Comparison of ENCODE assay signal across 24 cellular contexts in genomic region chr10:26588611-26589010, GRCh38.
DNase-seq lines count a peak whose midpoint lies in the region; ATAC-seq, FAIRE-seq and TF ChIP-seq lines count a peak whose summit lies in the region.
"Had no signal": no experiment of that assay in that cellular context is flagged by ENCODE, and none has a peak within 500 bp of the region (broad histone marks: within the 10 kb centered on the region; RNA-seq: fewer than 3 reads in every experiment).

No MANE protein-coding gene starts in this region.

- no peak overlapping the region for H3K9ac ChIP-seq in neuronal stem cell (ENCODE audit: low read depth, low read length, poor library complexity)
- H3K9ac ChIP-seq: BLaER1 treated with 17β-estradiol and CSF1 and Interleukin-3, amounts not matched to agents 10 nM and 100 nM had no signal

- peaks cover 3% of the 10 kb centered on the region for H3K79me1 ChIP-seq in neuronal stem cell (ENCODE audit: low read depth, low read length)

- H3K18ac ChIP-seq in neuronal stem cell (ENCODE audit: low read length): no peak overlapping the region

- no peak overlapping the region for H2BK15ac ChIP-seq in neuronal stem cell (ENCODE audit: low read length)

- H3K36me3 ChIP-seq in bronchial epithelial cell (ENCODE audit: control insufficient read depth, insufficient read depth, low read length) (no peaks in the 10 kb centered on the region), neuronal stem cell (replicated peaks in 1 of 2; ENCODE audit: control insufficient read depth in 2 of 2, insufficient read depth in 2 of 2, low read length in 2 of 2) (no peaks in the 10 kb centered on the region), upper lobe of right lung (no peaks in the 10 kb centered on the region)

- H2AFZ ChIP-seq in neuronal stem cell (ENCODE audit: low read length): no peak overlapping the region

- H3K4me1 ChIP-seq in neuronal stem cell (ENCODE audit: control insufficient read depth in 2 of 2, insufficient read depth in 1 of 2, low read depth in 1 of 2, low read length in 2 of 2) (no peaks in the 10 kb centered on the region), upper lobe of right lung (no peaks in the 10 kb centered on the region)
- H3K4me1 ChIP-seq: A549; BLaER1 treated with 17β-estradiol and CSF1 and Interleukin-3, amounts not matched to agents 10 nM and 100 nM; Caco-2 had no signal

- FAIRE-seq in bronchial epithelial cell (lab: Jason Lieb, UNC): peak; percentile 68

- no peak overlapping the region for H3K4ac ChIP-seq in neuronal stem cell (ENCODE audit: low read length)

- ATAC-seq in Right ventricle myocardium inferior (no peak), left ventricle myocardium superior (no peak), upper lobe of right lung (peak; percentile 13), GM18505 (IDR thresholded peaks at IDR 0.05; ENCODE audit: unreplicated experiment) (no peak)
- ATAC-seq: CD8-positive, alpha-beta T cell; GM12878 had no signal

- H4K8ac ChIP-seq in neuronal stem cell (ENCODE audit: low read depth, low read length): no peak overlapping the region

- intact Hi-C loops in Right ventricle myocardium inferior (cut with DNase I) (no loop called here), left ventricle myocardium superior (cut with micrococcal nuclease) (no loop called here), upper lobe of right lung (cut with DNase I) (no loop called here)

- peak overlapping the region; percentile 73 for H3K23ac ChIP-seq in neuronal stem cell (ENCODE audit: low read depth, low read length, poor library complexity)

- TF ChIP-seq POLR2A in GM18505 (IDR thresholded peaks at IDR 0.05; ENCODE audit: borderline replicate concordance, extremely low read depth, insufficient read depth, insufficient read length): no peak

- peak overlapping the region; percentile 56 for H3K14ac ChIP-seq in neuronal stem cell (ENCODE audit: low read length)

- H3K27me3 ChIP-seq in bronchial epithelial cell (ENCODE audit: control insufficient read depth, insufficient read depth, low read length) (no peaks in the 10 kb centered on the region), neuronal stem cell (ENCODE audit: control insufficient read depth in 3 of 3, insufficient read depth in 3 of 3, low read depth in 1 of 3, low read length in 3 of 3) (no peaks in the 10 kb centered on the region), upper lobe of right lung (no peaks in the 10 kb centered on the region)
- H3K27me3 ChIP-seq: BLaER1 treated with 17β-estradiol and CSF1 and Interleukin-3, amounts not matched to agents 10 nM and 100 nM had no signal

- no peak overlapping the region for H4K91ac ChIP-seq in neuronal stem cell (ENCODE audit: low read depth, low read length, poor library complexity)

- no peak overlapping the region for H2BK120ac ChIP-seq in neuronal stem cell (ENCODE audit: low read depth, low read length)

- H2BK12ac ChIP-seq in neuronal stem cell (ENCODE audit: low read length): no peak overlapping the region

- H2AK5ac ChIP-seq in neuronal stem cell (ENCODE audit: low read depth, low read length): peak overlapping the region; percentile 37

- H3K27ac ChIP-seq in neuronal stem cell (replicated peaks; ENCODE audit: low read length): no peak overlapping the region
- no peak overlapping the region for H3K27ac ChIP-seq in upper lobe of right lung
- H3K27ac ChIP-seq: 22Rv1; A549; BLaER1 treated with 17β-estradiol and CSF1 and Interleukin-3, amounts not matched to agents 10 nM and 100 nM; C4-2B had no signal

- H3K4me2 ChIP-seq in neuronal stem cell (ENCODE audit: insufficient read depth, low read length, poor library complexity, severe bottlenecking): no peak overlapping the region
- H3K4me2 ChIP-seq: A549; BLaER1 treated with 17β-estradiol and CSF1 and Interleukin-3, amounts not matched to agents 10 nM and 100 nM had no signal

- WGBS in neuronal stem cell (ENCODE audit: extremely low coverage in 2 of 2, insufficient read length in 2 of 2, insufficient replicate concordance in 1 of 2), 2 donors: no CpG with 5 or more reads among the region's 12 CpGs

- H3K4me3 ChIP-seq in bronchial epithelial cell (ENCODE audit: low read depth, low read length) (no peak overlapping the region), neuronal stem cell (ENCODE audit: low read length in 2 of 2) (no peak overlapping the region), upper lobe of right lung (no peak overlapping the region)
- H3K4me3 ChIP-seq: A549; BLaER1 treated with 17β-estradiol and CSF1 and Interleukin-3, amounts not matched to agents 10 nM and 100 nM; GM12878 had no signal

- TF ChIP-seq CTCF in bronchial epithelial cell (IDR thresholded peaks at IDR 0.05; ENCODE audit: insufficient read depth, low read length, severe bottlenecking) (no peak), upper lobe of right lung (IDR thresholded peaks at IDR 0.05) (no peak)

- DNase-seq in Right ventricle myocardium inferior (ENCODE audit: missing footprints) (peak; percentile 21), left ventricle myocardium superior (no peak), bronchial epithelial cell (ENCODE audit: low read depth) (no peak), neuronal stem cell (ENCODE audit: low spot score) (no peak), upper lobe of right lung (no peak), epidermal melanocyte (ENCODE audit: insufficient read length, low spot score) (no peak)
- DNase-seq: AML-193; Caco-2; Calu3; CD4-positive, alpha-beta T cell; CD8-positive, alpha-beta T cell; DMS 273 treated with DMSO at 0.1 percent for 48 hours; DMS153; DMS53; DMS79; DND-41; EL; GDM1 had no signal

- H3K9me3 ChIP-seq in neuronal stem cell (replicated peaks in 1 of 2; ENCODE audit: control insufficient read depth in 2 of 2, insufficient read depth in 1 of 2, low read depth in 1 of 2, low read length in 2 of 2) (no peaks in the 10 kb centered on the region), upper lobe of right lung (no peaks in the 10 kb centered on the region)
- H3K9me3 ChIP-seq: A549; BLaER1 treated with 17β-estradiol and CSF1 and Interleukin-3, amounts not matched to agents 10 nM and 100 nM; Caco-2 had no signal

- no peak overlapping the region for H2BK5ac ChIP-seq in neuronal stem cell (ENCODE audit: low read length)
